8 cellular contexts compared by ENCODE assay signal in genomic region chr19:35596366-35596999, GRCh38. TPM values are rescaled to one million over a fixed set of nuclear protein-coding genes. Genes with fewer than 3 reads are reported as not detected.
DNase-seq lines count a peak whose midpoint lies in the region; ATAC-seq, FAIRE-seq and TF ChIP-seq lines count a peak whose summit lies in the region.
"Had no signal": no experiment of that assay in that cellular context is flagged by ENCODE, and none has a peak within 500 bp of the region (broad histone marks: within the 10 kb centered on the region; RNA-seq: fewer than 3 reads in every experiment).

No MANE protein-coding gene starts in this region.

- TF ChIP-seq POLR2A in GM12891 (IDR thresholded peaks at IDR 0.05; ENCODE audit: low read depth, low read length): no peak

- peak; percentile 82 for ATAC-seq in GM21360 (IDR thresholded peaks at IDR 0.05; ENCODE audit: unreplicated experiment)
- ATAC-seq in HG03039 (IDR thresholded peaks at IDR 0.05; ENCODE audit: unreplicated experiment): no peak

- FAIRE-seq in GM12891 (lab: Jason Lieb, UNC): peak; percentile 87
- FAIRE-seq: frontal cortex had no signal

- peak; percentile 66 for DNase-seq in GM12891 (ENCODE audit: insufficient read length, low spot score)
- DNase-seq in NCI-H446 treated with DMSO at 0.1 percent for 48 hours (lab: John Stamatoyannopoulos, UW): peak; percentile 28
- DNase-seq in iPS DF 19.7 (ENCODE audit: low read depth, low spot score): peak; percentile 15
- no peak for DNase-seq in anterior cingulate cortex (lab: John Stamatoyannopoulos, UW)
- no peak for DNase-seq in SKM-1 treated with dmso at 0.1 percent for 144 hours (lab: John Stamatoyannopoulos, UW; ENCODE audit: unreplicated experiment)

TF ChIP-seq in GM12891, 5 proteins besides CTCF, POLR2A, EP300 and RAD21:
- TF ChIP-seq PAX5 (IDR thresholded peaks at IDR 0.05; ENCODE audit: insufficient read depth, low read length, severe bottlenecking): no peak
- TF ChIP-seq POLR2AphosphoS5 (IDR thresholded peaks at IDR 0.05; ENCODE audit: low read depth, low read length): no peak
- TF ChIP-seq SPI1 (IDR thresholded peaks at IDR 0.05; ENCODE audit: low read depth, low read length): no peak
- TF ChIP-seq POU2F2 (IDR thresholded peaks at IDR 0.05; ENCODE audit: low read depth, low read length): no peak
- no peak for TF ChIP-seq TAF1 (IDR thresholded peaks at IDR 0.05; ENCODE audit: low read depth, low read length)

RNA-seq across cellular contexts. Expression of gene PMIS2, which starts 10.5 kb away (rescaled TPM):
- not detected for polyA plus RNA-seq in GM12891 (2012; ENCODE audit: low read depth, missing spikeins)

RNA-seq across cellular contexts. Expression of gene HAUS5, which starts 16.1 kb away (rescaled TPM):
- 15.4 TPM for polyA plus RNA-seq in GM12891 (2012; ENCODE audit: low read depth, missing spikeins)

RNA-seq across cellular contexts. Expression of gene RBM42, which starts 32.4 kb away (rescaled TPM):
- polyA plus RNA-seq in GM12891 (2012; ENCODE audit: low read depth, missing spikeins): 41.7 TPM

RNA-seq across cellular contexts. Expression of gene ATP4A, which starts 33.0 kb away (rescaled TPM):
- polyA plus RNA-seq in GM12891 (2012; ENCODE audit: low read depth, missing spikeins): 0.55 TPM

RNA-seq across cellular contexts. Expression of gene ETV2, which starts 45.1 kb away (rescaled TPM):
- 0.53 TPM for polyA plus RNA-seq in GM12891 (2012; ENCODE audit: low read depth, missing spikeins)

Comparison
In these comparisons a context has a peak if more than half of its experiments do, and no peak if none do; other contexts are left out.
1. DNase-seq: peak in GM12891 (single experiment), NCI-H446 treated with DMSO at 0.1 percent for 48 hours (single experiment) and iPS DF 19.7 (single experiment); none in anterior cingulate cortex (0 of 58) and SKM-1 treated with dmso at 0.1 percent for 144 hours (single experiment).